28 cellular contexts compared by ENCODE assay signal in genomic region chr15:29636921-29637320, GRCh38.
"Had no signal": no experiment of that assay in that cellular context is flagged by ENCODE, and none has a peak within 500 bp of the region (broad histone marks: within the 10 kb centered on the region; RNA-seq: fewer than 3 reads in every experiment).

No MANE protein-coding gene starts in this region.

- H3K4me3 ChIP-seq: colonic mucosa, esophagus muscularis mucosa, gastroesophageal sphincter, heart right ventricle, left lung, lower lobe of right lung, ovary, right atrium auricular region, sigmoid colon, stomach, tibial artery had no signal

- H3K36me3 Mint-ChIP-seq: memory B cell; natural killer cell; stimulated activated effector memory CD8-positive, alpha-beta T cell treated with anti-CD3 and anti-CD28 coated beads, Interleukin-12 subunit alpha, Interleukin-12 subunit beta, amount 100 ng/mL, for 72 hours; type B pancreatic cell had no signal

- H3K9me3 Mint-ChIP-seq: central memory CD8-positive, alpha-beta T cell; dendritic cell treated with granulocyte-macrophage colony-stimulating factor and Interleukin-4, amounts not matched to agents 40 ng/mL and 50 ng/mL, for 4 days; memory B cell; natural killer cell; type B pancreatic cell had no signal

- H3K27ac Mint-ChIP-seq: dendritic cell treated with granulocyte-macrophage colony-stimulating factor and Interleukin-4, amounts not matched to agents 40 ng/mL and 50 ng/mL, for 4 days; memory B cell; natural killer cell; progenitor cell of endocrine pancreas; stimulated activated effector memory CD8-positive, alpha-beta T cell treated with anti-CD3 and anti-CD28 coated beads, Interleukin-12 subunit alpha, Interleukin-12 subunit beta, amount 100 ng/mL, for 72 hours; type B pancreatic cell had no signal

- H3K27me3 ChIP-seq: colonic mucosa, foreskin keratinocyte, left lung, ovary, right atrium auricular region had no signal

- H3K9me3 ChIP-seq: colonic mucosa, esophagus muscularis mucosa, gastroesophageal sphincter, heart right ventricle, left lung, lower lobe of right lung, ovary, right atrium auricular region, sigmoid colon, stomach, tibial artery had no signal

- ATAC-seq: foreskin keratinocyte; gastroesophageal sphincter; heart right ventricle; natural killer cell; stimulated activated effector memory CD8-positive, alpha-beta T cell treated with anti-CD3 and anti-CD28 coated beads, Interleukin-12 subunit alpha, Interleukin-12 subunit beta, amount 100 ng/mL, for 72 hours had no signal

- H3K27ac ChIP-seq: colonic mucosa, esophagus muscularis mucosa, foreskin keratinocyte, gastroesophageal sphincter, heart right ventricle, left lung, lower lobe of right lung, ovary, right atrium auricular region, sigmoid colon, stomach, tibial artery had no signal

- H3K4me1 Mint-ChIP-seq: central memory CD8-positive, alpha-beta T cell; memory B cell; natural killer cell; stimulated activated effector memory CD8-positive, alpha-beta T cell treated with anti-CD3 and anti-CD28 coated beads, Interleukin-12 subunit alpha, Interleukin-12 subunit beta, amount 100 ng/mL, for 72 hours had no signal

- H3K4me3 Mint-ChIP-seq: central memory CD8-positive, alpha-beta T cell; dendritic cell treated with granulocyte-macrophage colony-stimulating factor and Interleukin-4, amounts not matched to agents 40 ng/mL and 50 ng/mL, for 4 days; memory B cell; natural killer cell; stimulated activated effector memory CD8-positive, alpha-beta T cell treated with anti-CD3 and anti-CD28 coated beads, Interleukin-12 subunit alpha, Interleukin-12 subunit beta, amount 100 ng/mL, for 72 hours; type B pancreatic cell had no signal

- FAIRE-seq: endothelial cell of umbilical vein, islet of Langerhans had no signal

- DNase-seq: effector CD8-positive, alpha-beta T cell; foreskin keratinocyte; glutamatergic neuron; heart right ventricle; hippocampal formation; left cardiac atrium; natural killer cell; sigmoid colon; stimulated activated CD4-positive, alpha-beta T cell treated with anti-CD3 and anti-CD28 coated beads, Interleukin-2, amount 100 ng/mL, for 24 hours; stimulated activated CD4-positive, alpha-beta T cell treated with anti-CD3 and anti-CD28 coated beads, Interleukin-4, amount 100 ng/mL, for 24 hours; stimulated activated naive CD4-positive, alpha-beta T cell treated with Interleukin-2 at 50 U/mL for 16 hours; stomach; tibial artery had no signal

- H3K36me3 ChIP-seq: colonic mucosa, esophagus muscularis mucosa, gastroesophageal sphincter, heart right ventricle, left lung, lower lobe of right lung, ovary, right atrium auricular region, sigmoid colon, stomach, tibial artery had no signal

- H3K27me3 Mint-ChIP-seq: progenitor cell of endocrine pancreas had no signal

- H3K4me1 ChIP-seq: colonic mucosa, esophagus muscularis mucosa, foreskin keratinocyte, gastroesophageal sphincter, heart right ventricle, left lung, lower lobe of right lung, right atrium auricular region, sigmoid colon, stomach, tibial artery had no signal
